ENCODE assay signal across 9 cellular contexts in genomic region chrX:153539171-153539978, GRCh38. TPM values are rescaled to one million over a fixed set of nuclear protein-coding genes. Genes with fewer than 3 reads are reported as not detected.
DNase-seq lines count a peak whose midpoint lies in the region; ATAC-seq and TF ChIP-seq lines count a peak whose summit lies in the region.
"Had no signal": no experiment of that assay in that cellular context is flagged by ENCODE, and none has a peak within 500 bp of the region (broad histone marks: within the 10 kb centered on the region; RNA-seq: fewer than 3 reads in every experiment).

No MANE protein-coding gene starts in this region.

- ATAC-seq in GM21576 (IDR thresholded peaks at IDR 0.05; ENCODE audit: unreplicated experiment) (peak; percentile 75), activated B cell treated with CpG ODN at 0.5 μM for 24 hours (ENCODE audit: low read depth) (peak; percentile 94), GM21515 (IDR thresholded peaks at IDR 0.05; ENCODE audit: unreplicated experiment) (no peak)

- DNase-seq in Calu3 (peak; percentile 86), M059J (ENCODE audit: low read depth) (peak; percentile 65), activated B cell treated with CpG ODN at 0.5 μM for 24 hours (peak; percentile 42), caudate nucleus (lab: John Stamatoyannopoulos, UW) (peak in 57 of 61 donors; percentile 8 to 71 (median 34)), kidney tubule cell (ENCODE audit: low spot score) (peak; percentile 63)
- peak; percentile 59 for DNase-seq in stimulated activated CD4-positive, alpha-beta T cell treated with anti-CD3 and anti-CD28 coated beads, Interleukin-4, amount 100 ng/mL, for 1 hour

- no peak overlapping the region for H3K4me3 Mint-ChIP-seq in Calu3 (ENCODE audit: low read depth, unreplicated experiment)
- H3K4me3 Mint-ChIP-seq in activated B cell treated with CpG ODN at 0.5 μM for 24 hours = no peak overlapping the region

- POLR2A ChIA-PET in activated B cell treated with CpG ODN at 0.5 μM for 24 hours (lab: Charles Lee) = no interaction called here

- TF ChIP-seq CTCF in Calu3 (IDR thresholded peaks at IDR 0.05; ENCODE audit: unreplicated experiment) = peak; percentile 85
- no peak for TF ChIP-seq CTCF in activated B cell treated with CpG ODN at 0.5 μM for 24 hours (IDR thresholded peaks at IDR 0.05)

- peaks cover 2% of the 10 kb centered on the region for H3K36me3 Mint-ChIP-seq in Calu3 (ENCODE audit: insufficient read depth, unreplicated experiment)
- no peaks in the 10 kb centered on the region for H3K36me3 Mint-ChIP-seq in activated B cell treated with CpG ODN at 0.5 μM for 24 hours (ENCODE audit: low read depth)

- intact Hi-C loops in Calu3 (cut with micrococcal nuclease; ENCODE audit: unreplicated experiment) (loop anchor here (5.0 kb wide), 1 partner anchor 128 kb away; no protein-coding TSS in a partner anchor), activated B cell treated with CpG ODN at 0.5 μM for 24 hours (cut with micrococcal nuclease) (loop anchor here (1.0 kb wide), 3 partner anchors 110 to 169 kb away; no protein-coding TSS in a partner anchor)

- H3K9me3 Mint-ChIP-seq in Calu3 (ENCODE audit: low read depth, unreplicated experiment) = no peaks in the 10 kb centered on the region
- H3K9me3 Mint-ChIP-seq in activated B cell treated with CpG ODN at 0.5 μM for 24 hours = no peaks in the 10 kb centered on the region

- CTCF ChIA-PET in Calu3 (lab: Charles Lee) (interaction anchor here (0.8 to 3.2 kb wide), 6 partner anchors 9 to 598 kb away, joined by 3 to 25 read pairs (median 5); no protein-coding TSS in a partner anchor), activated B cell treated with CpG ODN at 0.5 μM for 24 hours (lab: Charles Lee) (interaction anchor here (0.6 to 3.0 kb wide), 20 partner anchors 10 to 597 kb away, joined by 3 to 30 read pairs (median 4); partner anchors contain the start of gene DUSP9)

- BruUV-seq in Calu3 (replicated peaks; lab: Mats Ljungman, UMichigan) = no TSS peak

- H3K27me3 Mint-ChIP-seq in Calu3 (ENCODE audit: unreplicated experiment) (peaks cover 64% of the 10 kb centered on the region), activated B cell treated with CpG ODN at 0.5 μM for 24 hours (peaks cover 3% of the 10 kb centered on the region)

- no peaks in the 10 kb centered on the region for H3K4me1 Mint-ChIP-seq in Calu3 (ENCODE audit: low read depth, unreplicated experiment)
- no peaks in the 10 kb centered on the region for H3K4me1 Mint-ChIP-seq in activated B cell treated with CpG ODN at 0.5 μM for 24 hours

- H3K27ac ChIP-seq in caudate nucleus (ENCODE audit: low read depth, low read length) = no peak overlapping the region

- H3K27ac Mint-ChIP-seq in Calu3 (ENCODE audit: unreplicated experiment) (no peak overlapping the region), activated B cell treated with CpG ODN at 0.5 μM for 24 hours (no peak overlapping the region)

RNA-seq across cellular contexts. Expression of gene ATP2B3, which starts 21.9 kb away (rescaled TPM):
- total RNA-seq in Calu3 (2022) = not detected in 2 replicates
- total RNA-seq in M059J (2014; rRNA removed; shearing (Covaris generic)) = not detected in 2 replicates
- not detected in 2 replicates for total RNA-seq in activated B cell treated with CpG ODN at 0.5 μM for 24 hours
- total RNA-seq: T-helper 2 cell treated with Interferon-gamma antibody and Interleukin-4, amounts not matched to agents 100 ng/mL and 5 ng/mL, for 36 hours had no signal

RNA-seq across cellular contexts. Expression of gene BGN, which starts 44.6 kb away (rescaled TPM):
- total RNA-seq in Calu3 (2022) (not detected in 2 replicates), activated B cell treated with CpG ODN at 0.5 μM for 24 hours (not detected in 2 replicates)
- total RNA-seq in M059J (2014; rRNA removed; shearing (Covaris generic)) = 53.3 TPM in 2 replicates
- total RNA-seq: T-helper 2 cell treated with Interferon-gamma antibody and Interleukin-4, amounts not matched to agents 100 ng/mL and 5 ng/mL, for 36 hours had no signal

RNA-seq across cellular contexts. Expression of gene CCNQ, which starts 59.6 kb away (rescaled TPM):
- total RNA-seq in Calu3 (2022) (17.8 and 18.9 TPM in 2 replicates), activated B cell treated with CpG ODN at 0.5 μM for 24 hours (25.3 and 25.8 TPM in 2 replicates)
- total RNA-seq in M059J (2014; rRNA removed; shearing (Covaris generic)) = 45.8 and 52.7 TPM in 2 replicates

Comparison
In these comparisons a context has a peak if more than half of its experiments do, and no peak if none do; other contexts are left out.
1. DNase-seq: peak in every context shown above with its lines; median percentile 86 in Calu3; 65 in M059J; 63 in kidney tubule cell; 59 in stimulated activated CD4-positive, alpha-beta T cell treated with anti-CD3 and anti-CD28 coated beads, Interleukin-4, amount 100 ng/mL, for 1 hour; 42 in activated B cell treated with CpG ODN at 0.5 μM for 24 hours; 34 in caudate nucleus.
2. RNA of gene BGN, which starts 44.6 kb away (total RNA-seq): 53.3 TPM in M059J; not detected in Calu3 and not detected in activated B cell treated with CpG ODN at 0.5 μM for 24 hours; every median in the first group is over 10 times any median in the second.